Comparison of ENCODE assay signal across 7 cellular contexts in genomic region chrX:19839770-19840254, GRCh38. TPM values are rescaled to one million over a fixed set of nuclear protein-coding genes. Genes with fewer than 3 reads are reported as not detected.
DNase-seq lines count a peak whose midpoint lies in the region; ATAC-seq lines count a peak whose summit lies in the region.

No MANE protein-coding gene starts in this region.

- peaks cover 0 to 7% (median 0%) of the 10 kb centered on the region in 9 donors for H3K9me3 Mint-ChIP-seq in naive thymus-derived CD8-positive, alpha-beta T cell

- DNase-seq in LoVo (ENCODE audit: low spot score) (peak; percentile 8), T-helper 17 cell (no peak), AG20443 (ENCODE audit: low spot score) (no peak), caudate nucleus (lab: John Stamatoyannopoulos, UW) (no peak), DMS 273 treated with DMSO at 0.1 percent for 48 hours (lab: John Stamatoyannopoulos, UW) (no peak)
- peak in 3 of 10 donors; percentile 29 to 51 (median 49) for DNase-seq in naive thymus-derived CD8-positive, alpha-beta T cell

- H3K27me3 Mint-ChIP-seq in T-helper 17 cell, result no peaks in the 10 kb centered on the region
- H3K27me3 Mint-ChIP-seq in naive thymus-derived CD8-positive, alpha-beta T cell, result no peaks in the 10 kb centered on the region

- H3K4me3 Mint-ChIP-seq in T-helper 17 cell, result peak overlapping the region; percentile 83
- peak overlapping the region; percentile 2 to 87 (median 62) for H3K4me3 Mint-ChIP-seq in naive thymus-derived CD8-positive, alpha-beta T cell

- H3K4me1 Mint-ChIP-seq in T-helper 17 cell, result peaks cover 34% of the 10 kb centered on the region
- peaks cover 10 to 76% (median 51%) of the 10 kb centered on the region in 4 donors for H3K4me1 Mint-ChIP-seq in naive thymus-derived CD8-positive, alpha-beta T cell

- no peak overlapping the region for H3K27ac ChIP-seq in caudate nucleus (ENCODE audit: low read depth, low read length)

- ATAC-seq in GM18861 (IDR thresholded peaks at IDR 0.05; ENCODE audit: unreplicated experiment), result peak; percentile 32
- peak; percentile 61 for ATAC-seq in T-helper 17 cell
- peak; percentile 75 to 77 for ATAC-seq in naive thymus-derived CD8-positive, alpha-beta T cell

- H3K36me3 Mint-ChIP-seq in T-helper 17 cell (ENCODE audit: low read depth), result no peaks in the 10 kb centered on the region
- H3K36me3 Mint-ChIP-seq in naive thymus-derived CD8-positive, alpha-beta T cell, result peaks cover 0 to 7% (median 0%) of the 10 kb centered on the region in 3 donors

- no peaks in the 10 kb centered on the region for H3K9me3 ChIP-seq in T-helper 17 cell (ENCODE audit: control insufficient read depth, low read length, poor library complexity, severe bottlenecking)

- H3K27ac Mint-ChIP-seq in T-helper 17 cell, result peak overlapping the region; percentile 83
- H3K27ac Mint-ChIP-seq in naive thymus-derived CD8-positive, alpha-beta T cell, result peak overlapping the region in 9 of 10 donors; percentile 77 to 92 (median 87)

- POLR2A ChIA-PET in naive thymus-derived CD8-positive, alpha-beta T cell (lab: Charles Lee), result interaction anchor here (0.6 to 2.3 kb wide), 11 partner anchors 9 to 96 kb away, joined by 3 to 11 read pairs (median 3); no protein-coding TSS in a partner anchor

RNA-seq across cellular contexts. Expression of gene SH3KBP1, which starts 47.6 kb away (rescaled TPM):
- total RNA-seq in T-helper 17 cell, result 100 to 1,000 TPM; 117 to 123 TPM
- total RNA-seq in naive thymus-derived CD8-positive, alpha-beta T cell, result 100 to 1,000 TPM; 102 to 104 TPM
- 100 to 1,000 TPM; 121 to 137 (median 132) TPM for polyA plus RNA-seq in naive thymus-derived CD8-positive, alpha-beta T cell
